In the genomic region with DNA sequence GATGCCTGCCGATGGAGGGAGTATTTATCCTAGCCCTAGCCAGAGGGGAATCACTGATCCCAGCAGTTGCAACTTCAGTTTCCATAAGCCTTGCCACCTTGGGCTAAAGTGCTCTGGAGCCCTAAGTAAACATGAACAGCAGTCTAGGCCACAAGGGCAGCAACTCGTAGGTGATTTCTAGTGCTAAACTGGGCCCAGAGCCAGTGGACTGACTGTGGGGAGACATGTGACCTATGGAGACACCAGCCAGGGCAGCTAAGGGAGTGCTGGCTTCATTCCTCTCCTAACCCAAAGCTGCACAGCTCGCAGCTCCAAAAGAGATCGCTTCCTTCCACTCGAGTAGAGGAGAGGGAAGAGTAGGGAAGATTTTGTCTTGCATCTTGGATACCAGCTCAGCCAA, we compare ENCODE assay signal across 32 cellular contexts.
"Had no signal": no experiment of that assay in that cellular context is flagged by ENCODE, and none has a peak within 500 bp of the region (broad histone marks: within the 10 kb centered on the region; RNA-seq: fewer than 3 reads in every experiment).

No MANE protein-coding gene starts in this region.

- H3K36me3 ChIP-seq: brain microvascular endothelial cell, cardiac muscle cell, WERI-Rb-1 had no signal

- DNase-seq: activated CD4-positive, alpha-beta memory T cell treated with anti-CD3 and anti-CD28 coated beads, Interleukin-2, amount 10 ng/mL, durations not matched to agents 7 days and 5 days; activated CD4-positive, alpha-beta T cell treated with anti-CD3 and anti-CD28 coated beads for 1 hour; activated CD4-positive, alpha-beta T cell treated with anti-CD3 and anti-CD28 coated beads for 48 hours; activated CD4-positive, CD25-positive, alpha-beta regulatory T cell; activated CD8-positive, alpha-beta memory T cell treated with anti-CD3 and anti-CD28 coated beads for 24 hours; activated CD8-positive, alpha-beta memory T cell treated with anti-CD3 and anti-CD28 coated beads, Interleukin-2, amount 10 ng/mL, durations not matched to agents 7 days and 5 days; activated CD8-positive, alpha-beta memory T cell treated with anti-CD3 and anti-CD28 coated beads, Interleukin-2, amount 50 U/mL, for 48 hours; activated effector memory CD4-positive, alpha-beta T cell treated with Interleukin-2 at 50 U/mL for 16 hours; activated naive CD4-positive, alpha-beta T cell; activated naive CD4-positive, alpha-beta T cell treated with anti-CD3 and anti-CD28 coated beads, Interleukin-2, amount 50 U/mL, for 16 hours; activated naive CD8-positive, alpha-beta T cell treated with anti-CD3 and anti-CD28 coated beads for 36 hours; activated T-cell treated with anti-CD3 and anti-CD28 coated beads, Interleukin-2, amount 50 U/mL, for 48 hours; amniotic stem cell; aorta; brain microvascular endothelial cell; Kasumi-1; KG1; NCI-H1105; NCI-H1417 treated with DMSO at 0.1 percent for 48 hours; NCI-H187 treated with DMSO at 0.1 percent for 48 hours; NCI-H2081; NCI-H226; NCI-H446 treated with DMSO at 0.1 percent for 48 hours; NCI-H524; RPMI8226; SW 1271; T-helper 1 cell; T-helper 2 cell; T-helper 9 cell; WERI-Rb-1 had no signal

- H3K27me3 ChIP-seq: brain microvascular endothelial cell, cardiac muscle cell had no signal

- ATAC-seq: activated CD8-positive, alpha-beta memory T cell treated with anti-CD3 and anti-CD28 coated beads, Interleukin-2, amount 10 ng/mL, durations not matched to agents 7 days and 5 days; Panc1 had no signal

- H3K4me3 ChIP-seq: cardiac muscle cell had no signal

- H3K27ac ChIP-seq: brain microvascular endothelial cell, cardiac muscle cell, WERI-Rb-1 had no signal
